Comparison of ENCODE assay signal across 29 cellular contexts in genomic region chr18:70991577-70991976, GRCh38.
"Had no signal": no experiment of that assay in that cellular context is flagged by ENCODE, and none has a peak within 500 bp of the region (broad histone marks: within the 10 kb centered on the region; RNA-seq: fewer than 3 reads in every experiment).

No MANE protein-coding gene starts in this region.

- H3K4me2 ChIP-seq: hepatocyte, neural progenitor cell had no signal

- H3K4me3 ChIP-seq: dorsolateral prefrontal cortex, esophagus muscularis mucosa, hepatocyte, neural progenitor cell, spleen, stomach, suprapubic skin, tibial nerve had no signal

- H3K36me3 Mint-ChIP-seq: brain, immature natural killer cell, mesothelial cell of epicardium, neural progenitor cell, T-cell had no signal

- H3K4me1 Mint-ChIP-seq: activated CD4-positive, alpha-beta T cell treated with anti-CD3 and anti-CD28 coated beads, Interleukin-2, amount 10 ng/mL, durations not matched to agents 7 days and 5 days; activated naive CD8-positive, alpha-beta T cell treated with anti-CD3 and anti-CD28 coated beads, Interleukin-2, amount 50 U/mL, for 24 hours; immature natural killer cell; naive thymus-derived CD8-positive, alpha-beta T cell; T-cell had no signal

- H3K4me3 Mint-ChIP-seq: activated CD4-positive, alpha-beta T cell treated with anti-CD3 and anti-CD28 coated beads, Interleukin-2, amount 10 ng/mL, durations not matched to agents 7 days and 5 days; activated CD8-positive, alpha-beta T cell treated with anti-CD3 and anti-CD28 coated beads, Interleukin-2, amount 10 ng/mL, durations not matched to agents 7 days and 5 days; activated naive CD8-positive, alpha-beta T cell treated with anti-CD3 and anti-CD28 coated beads, Interleukin-2, amount 50 U/mL, for 24 hours; activated T-helper 1 cell treated with anti-CD3 and anti-CD28 coated beads, Interleukin-12 subunit alpha, Interleukin-12 subunit beta, Interleukin-2, Interleukin-4 antibody, amounts not matched to agents 30 ng/mL and 10 ng/mL and 1 ng/mL, durations not matched to agents 14 hours and 24 hours and 36 hours; brain; effector memory CD8-positive, alpha-beta T cell; immature natural killer cell; mesothelial cell of epicardium; naive thymus-derived CD8-positive, alpha-beta T cell; neural progenitor cell; T-cell; T-helper 2 cell treated with Interferon-gamma antibody and Interleukin-4, amounts not matched to agents 5 μg/mL and 100 μg/mL, for 36 hours had no signal

- H3K4me1 ChIP-seq: esophagus muscularis mucosa, neural progenitor cell, spleen, stomach, suprapubic skin, tibial nerve had no signal

- H3K9ac ChIP-seq: neural progenitor cell had no signal

- H2AFZ ChIP-seq: hepatocyte, neural progenitor cell had no signal

- H3K79me2 ChIP-seq: hepatocyte had no signal

- DNase-seq: activated CD4-positive, alpha-beta T cell treated with anti-CD3 and anti-CD28 coated beads, Interleukin-2, amount 10 ng/mL, durations not matched to agents 7 days and 5 days; activated CD4-positive, CD25-positive, alpha-beta regulatory T cell treated with anti-CD3 and anti-CD28 coated beads, Interleukin-2, amount 50 U/mL, for 72 hours; activated CD8-positive, alpha-beta T cell treated with anti-CD3 and anti-CD28 coated beads, Interleukin-2, amount 10 ng/mL, durations not matched to agents 7 days and 5 days; activated gamma-delta T cell; activated naive CD4-positive, alpha-beta T cell treated with anti-CD3 and anti-CD28 coated beads, Interleukin-2, amount 50 U/mL, for 16 hours; activated naive CD8-positive, alpha-beta T cell treated with anti-CD3 and anti-CD28 coated beads, Interleukin-2, amount 50 U/mL, for 24 hours; dorsolateral prefrontal cortex; effector memory CD8-positive, alpha-beta T cell; foreskin melanocyte; glutamatergic neuron; immature natural killer cell; kidney glomerular epithelial cell; left ventricle myocardium superior; mammary epithelial cell; naive thymus-derived CD8-positive, alpha-beta T cell; spleen; stomach; T-cell; WERI-Rb-1 had no signal

- H3K27me3 Mint-ChIP-seq: activated CD4-positive, alpha-beta T cell treated with anti-CD3 and anti-CD28 coated beads, Interleukin-2, amount 10 ng/mL, durations not matched to agents 7 days and 5 days; activated naive CD8-positive, alpha-beta T cell treated with anti-CD3 and anti-CD28 coated beads, Interleukin-2, amount 50 U/mL, for 24 hours; effector memory CD8-positive, alpha-beta T cell; progenitor cell of endocrine pancreas; T-cell had no signal

- ATAC-seq: activated CD8-positive, alpha-beta T cell treated with anti-CD3 and anti-CD28 coated beads, Interleukin-2, amount 10 ng/mL, durations not matched to agents 7 days and 5 days; activated naive CD8-positive, alpha-beta T cell treated with anti-CD3 and anti-CD28 coated beads, Interleukin-2, amount 50 U/mL, for 24 hours; effector memory CD8-positive, alpha-beta T cell; left ventricle myocardium superior; naive thymus-derived CD8-positive, alpha-beta T cell; T-cell had no signal

- H3K36me3 ChIP-seq: esophagus muscularis mucosa, neural progenitor cell, spleen, stomach, suprapubic skin, tibial nerve, WERI-Rb-1 had no signal

- H3K27me3 ChIP-seq: dorsolateral prefrontal cortex, esophagus muscularis mucosa, hepatocyte, neural progenitor cell, spleen, stomach, suprapubic skin, tibial nerve had no signal

- H3K27ac ChIP-seq: dorsolateral prefrontal cortex, esophagus muscularis mucosa, hepatocyte, neural progenitor cell, spleen, stomach, suprapubic skin, tibial nerve, WERI-Rb-1 had no signal

- H3K27ac Mint-ChIP-seq: activated CD4-positive, alpha-beta T cell treated with anti-CD3 and anti-CD28 coated beads, Interleukin-2, amount 10 ng/mL, durations not matched to agents 7 days and 5 days; activated CD8-positive, alpha-beta T cell treated with anti-CD3 and anti-CD28 coated beads, Interleukin-2, amount 10 ng/mL, durations not matched to agents 7 days and 5 days; activated naive CD8-positive, alpha-beta T cell treated with anti-CD3 and anti-CD28 coated beads, Interleukin-2, amount 50 U/mL, for 24 hours; activated T-helper 1 cell treated with anti-CD3 and anti-CD28 coated beads, Interleukin-12 subunit alpha, Interleukin-12 subunit beta, Interleukin-2, Interleukin-4 antibody, amounts not matched to agents 30 ng/mL and 10 ng/mL and 1 ng/mL, durations not matched to agents 14 hours and 24 hours and 36 hours; brain; effector memory CD8-positive, alpha-beta T cell; immature natural killer cell; mesothelial cell of epicardium; naive thymus-derived CD8-positive, alpha-beta T cell; neural progenitor cell; progenitor cell of endocrine pancreas; T-cell; T-helper 2 cell treated with Interferon-gamma antibody and Interleukin-4, amounts not matched to agents 5 μg/mL and 100 μg/mL, for 36 hours had no signal
